ENCODE assay signal across 2 cellular contexts in genomic region chr18:6623278-6623677, GRCh38.
TF ChIP-seq lines count a peak whose summit lies in the region.

No MANE protein-coding gene starts in this region.

TF ChIP-seq in SK-N-SH treated with all-trans-retinoic acid at 6 μM for 48 hours, 23 proteins besides CTCF, POLR2A, EP300 and RAD21 (continued from another document):
- no peak for TF ChIP-seq POU6F1 (CRISPR knock-in tag; IDR thresholded peaks at IDR 0.05; ENCODE audit: borderline replicate concordance, low read depth)
TF ChIP-seq in SK-N-SH treated with all-trans-retinoic acid at 6 μM for 48 hours: peak in this region for 2.

TF ChIP-seq in SK-N-SH, 30 proteins besides CTCF, POLR2A, EP300 and RAD21 (continued from another document):
- TF ChIP-seq EZH2phosphoT487 (IDR thresholded peaks at IDR 0.05; ENCODE audit: borderline replicate concordance, low read depth) (no peak), TCF12 (IDR thresholded peaks at IDR 0.05) (no peak), GABPA (IDR thresholded peaks at IDR 0.05; ENCODE audit: low read depth) (no peak), RCOR1 (IDR thresholded peaks at IDR 0.05; ENCODE audit: low read length) (no peak), RXRA (IDR thresholded peaks at IDR 0.05; ENCODE audit: borderline replicate concordance, low read depth) (no peak), ELF1 (IDR thresholded peaks at IDR 0.05) (no peak), YY1 (IDR thresholded peaks at IDR 0.05; ENCODE audit: low read depth) (no peak), USF2 (IDR thresholded peaks at IDR 0.05; ENCODE audit: borderline replicate concordance, low read depth, low read length) (no peak), RFX5 (IDR thresholded peaks at IDR 0.05; ENCODE audit: low read length) (no peak), TEAD4 (IDR thresholded peaks at IDR 0.05; ENCODE audit: borderline replicate concordance, insufficient read depth) (no peak), NRF1 (IDR thresholded peaks at IDR 0.05; ENCODE audit: low read depth, low read length) (no peak), IRF3 (IDR thresholded peaks at IDR 0.05; ENCODE audit: low read depth, low read length) (no peak)
TF ChIP-seq in SK-N-SH: peak in this region for 0.
